ENCODE assay signal across 1 cellular context in genomic region chr3:159158213-159158612, GRCh38.
TF ChIP-seq lines count a peak whose summit lies in the region.

No MANE protein-coding gene starts in this region.

TF ChIP-seq in H1, 55 proteins besides CTCF, POLR2A, EP300 and RAD21 (continued from another document):
- TF ChIP-seq POLR2AphosphoS5 (IDR thresholded peaks at IDR 0.05; ENCODE audit: low read depth, low read length), result no peak
- TF ChIP-seq TBP (IDR thresholded peaks at IDR 0.05; ENCODE audit: low read depth, low read length), result no peak
- no peak for TF ChIP-seq ATF2 (IDR thresholded peaks at IDR 0.05; ENCODE audit: low read length)
- TF ChIP-seq, protein P1, sequence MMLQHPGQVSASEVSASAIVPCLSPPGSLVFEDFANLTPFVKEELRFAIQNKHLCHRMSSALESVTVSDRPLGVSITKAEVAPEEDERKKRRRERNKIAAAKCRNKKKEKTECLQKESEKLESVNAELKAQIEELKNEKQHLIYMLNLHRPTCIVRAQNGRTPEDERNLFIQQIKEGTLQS (IDR thresholded peaks at IDR 0.05; ENCODE audit: insufficient read depth, low read depth, low read length), result no peak
- no peak for TF ChIP-seq CTBP2 (IDR thresholded peaks at IDR 0.05; ENCODE audit: borderline replicate concordance, insufficient read depth, insufficient read length, low read length)
- TF ChIP-seq TAF1 (IDR thresholded peaks at IDR 0.05; ENCODE audit: low read depth, low read length), result no peak
- no peak for TF ChIP-seq SP1 (IDR thresholded peaks at IDR 0.05; ENCODE audit: low read depth, low read length)
- TF ChIP-seq KDM5A (IDR thresholded peaks at IDR 0.05; ENCODE audit: low read length), result no peak
- TF ChIP-seq EGR1 (IDR thresholded peaks at IDR 0.05; ENCODE audit: borderline replicate concordance, low read depth, low read length), result no peak
- no peak for TF ChIP-seq RNF2 (IDR thresholded peaks at IDR 0.05; ENCODE audit: borderline replicate concordance, low read depth, low read length, missing control alignments, poor library complexity, severe bottlenecking)
- TF ChIP-seq RXRA (IDR thresholded peaks at IDR 0.05; ENCODE audit: insufficient read depth, low read depth, low read length), result no peak
- TF ChIP-seq YY1 (IDR thresholded peaks at IDR 0.05; ENCODE audit: low read depth, low read length), result no peak
- TF ChIP-seq CHD1 (IDR thresholded peaks at IDR 0.05; ENCODE audit: low read depth, low read length), result no peak
- TF ChIP-seq SIN3A (conservative IDR thresholded peaks at IDR 0.05 in 1 of 2, IDR thresholded peaks at IDR 0.05 in 1 of 2; ENCODE audit: low read depth in 1 of 2, low read length in 2 of 2), result no peak
- no peak for TF ChIP-seq CEBPB (IDR thresholded peaks at IDR 0.05; ENCODE audit: low read depth, low read length)
- TF ChIP-seq GTF2F1 (IDR thresholded peaks at IDR 0.05; ENCODE audit: borderline replicate concordance, low read depth, low read length), result no peak
TF ChIP-seq in H1: peak in this region for 0.
